ENCODE assay signal across 12 cellular contexts in genomic region chr20:23831961-23832360, GRCh38. TPM values are rescaled to one million over a fixed set of nuclear protein-coding genes. Genes with fewer than 3 reads are reported as not detected.
DNase-seq lines count a peak whose midpoint lies in the region; ATAC-seq, FAIRE-seq and TF ChIP-seq lines count a peak whose summit lies in the region.
"Not testable (repeated sequence)": the region's sequence is repeated elsewhere in the genome, so short reads cannot be mapped to it uniquely, and the experiment has no call there.
"Had no signal": no experiment of that assay in that cellular context is flagged by ENCODE, and none has a peak within 500 bp of the region (broad histone marks: within the 10 kb centered on the region; RNA-seq: fewer than 3 reads in every experiment).

No MANE protein-coding gene starts in this region.

- H3K18ac ChIP-seq in mesendoderm (ENCODE audit: low read length) = not testable (repeated sequence)

- H2BK15ac ChIP-seq in mesendoderm (replicated peaks; ENCODE audit: low read depth) = not testable (repeated sequence)

- H3K23ac ChIP-seq in mesendoderm (ENCODE audit: low read length) = not testable (repeated sequence)

- H3K9ac ChIP-seq in mesendoderm (ENCODE audit: low read length) = not testable (repeated sequence)

- not testable (repeated sequence) for H3K27me3 ChIP-seq in RWPE2 (ENCODE audit: insufficient read depth, poor library complexity, severe bottlenecking); mesendoderm (ENCODE audit: insufficient read depth, low read length, poor library complexity); upper lobe of right lung

- in situ Hi-C loops in ACHN (cut with HindIII; ENCODE audit: low pct_ligation_motif_present, low pct_unique_long_range_greater_than_20kb, low sequenced_read_pairs) = not testable (repeated sequence)

- not testable (repeated sequence) for H3K4me3 ChIP-seq in RWPE2 (ENCODE audit: severe bottlenecking); choroid plexus epithelial cell (ENCODE audit: low read depth, low read length); foreskin fibroblast (ENCODE audit: low read depth in 1 of 2, low read length in 2 of 2); mesendoderm (ENCODE audit: low read length); upper lobe of right lung

- peak; percentile 31 for FAIRE-seq in HTR-8/SVneo (lab: Jason Lieb, UNC)

- H3K36me3 ChIP-seq in RWPE2 (ENCODE audit: low read depth); mesendoderm (ENCODE audit: control insufficient read depth, insufficient read depth, low read length); upper lobe of right lung: not testable (repeated sequence)

- not testable (repeated sequence) for H3K9me3 ChIP-seq in RWPE2 (ENCODE audit: severe bottlenecking); upper lobe of right lung

- intact Hi-C loops in upper lobe of right lung (cut with DNase I) = not testable (repeated sequence)

- H3K4ac ChIP-seq in mesendoderm (ENCODE audit: low read depth, low read length) = not testable (repeated sequence)

- H2AK5ac ChIP-seq in mesendoderm (ENCODE audit: low read length) = not testable (repeated sequence)

- WGBS in mesendoderm (ENCODE audit: extremely low coverage, insufficient coverage, low lambda C conversion rate) = no CpG with 5 or more reads among the region's 3 CpGs

- not testable (repeated sequence) for TF ChIP-seq CTCF in RWPE2 (IDR thresholded peaks at IDR 0.05; ENCODE audit: poor library complexity, severe bottlenecking); choroid plexus epithelial cell (conservative IDR thresholded peaks at IDR 0.05; ENCODE audit: low read depth, low read length); foreskin fibroblast (IDR thresholded peaks at IDR 0.05; ENCODE audit: low read depth, low read length); upper lobe of right lung (IDR thresholded peaks at IDR 0.05)

- DNase-seq in ACHN (peak; percentile 16), EL (peak; percentile 68), choroid plexus epithelial cell (ENCODE audit: low read depth) (peak; percentile 71), foreskin fibroblast (peak; percentile 65 to 81), mesendoderm (peak; percentile 39)
- DNase-seq in HTR-8/SVneo (ENCODE audit: insufficient read length, low spot score); RWPE2 (ENCODE audit: low spot score); upper lobe of right lung: not testable (repeated sequence)

- not testable (repeated sequence) for H4K8ac ChIP-seq in mesendoderm (ENCODE audit: low read depth, low read length)

- not testable (repeated sequence) for H4K5ac ChIP-seq in mesendoderm (ENCODE audit: low read length)

- not testable (repeated sequence) for H3K27ac ChIP-seq in RWPE2 (ENCODE audit: poor library complexity, severe bottlenecking); mesendoderm (ENCODE audit: low read depth, low read length); upper lobe of right lung

- not testable (repeated sequence) for H3K79me1 ChIP-seq in mesendoderm (ENCODE audit: low read length)

- ATAC-seq in RWPE2 (ENCODE audit: low read depth) (peak; percentile 45; the same call in 1 of the 3 replicates), upper lobe of right lung (peak; percentile 24)

- not testable (repeated sequence) for H3K56ac ChIP-seq in mesendoderm (ENCODE audit: low read length)

- H3K4me1 ChIP-seq in RWPE2 (ENCODE audit: insufficient read depth, poor library complexity, severe bottlenecking); mesendoderm (ENCODE audit: control insufficient read depth, low read depth, low read length); upper lobe of right lung: not testable (repeated sequence)

- not testable (repeated sequence) for H3K79me2 ChIP-seq in mesendoderm (ENCODE audit: control insufficient read depth, insufficient read depth, low read length)

- H3K4me2 ChIP-seq in mesendoderm (ENCODE audit: low read length) = not testable (repeated sequence)

- not testable (repeated sequence) for H2BK120ac ChIP-seq in mesendoderm (ENCODE audit: low read depth, low read length)

- not testable (repeated sequence) for H2BK5ac ChIP-seq in mesendoderm (ENCODE audit: low read length)

RNA-seq across cellular contexts. Expression of gene CST2, which starts 5.4 kb away (rescaled TPM):
- polyA plus RNA-seq in mesendoderm (2013, experiment 1 of 2) = 0.07 TPM
- polyA plus RNA-seq in mesendoderm (2013, experiment 2 of 2) = not detected
- not detected for total RNA-seq in upper lobe of right lung
- total RNA-seq: CD8-positive, alpha-beta memory T cell; Daoy; H4; HepG2 had no signal
- polyA plus RNA-seq: CD8-positive, alpha-beta memory T cell; HepG2 had no signal

RNA-seq across cellular contexts. Expression of gene CST5, which starts 47.6 kb away (rescaled TPM):
- polyA plus RNA-seq in mesendoderm (2013, experiment 1 of 2) = 0.08 TPM
- polyA plus RNA-seq in mesendoderm (2013, experiment 2 of 2) = 0.10 TPM
- 0.55 TPM for total RNA-seq in upper lobe of right lung
- total RNA-seq: CD8-positive, alpha-beta memory T cell; Daoy; H4; HepG2 had no signal
- polyA plus RNA-seq: CD8-positive, alpha-beta memory T cell had no signal
